ENCODE assay signal across 17 cellular contexts in the genomic region with DNA sequence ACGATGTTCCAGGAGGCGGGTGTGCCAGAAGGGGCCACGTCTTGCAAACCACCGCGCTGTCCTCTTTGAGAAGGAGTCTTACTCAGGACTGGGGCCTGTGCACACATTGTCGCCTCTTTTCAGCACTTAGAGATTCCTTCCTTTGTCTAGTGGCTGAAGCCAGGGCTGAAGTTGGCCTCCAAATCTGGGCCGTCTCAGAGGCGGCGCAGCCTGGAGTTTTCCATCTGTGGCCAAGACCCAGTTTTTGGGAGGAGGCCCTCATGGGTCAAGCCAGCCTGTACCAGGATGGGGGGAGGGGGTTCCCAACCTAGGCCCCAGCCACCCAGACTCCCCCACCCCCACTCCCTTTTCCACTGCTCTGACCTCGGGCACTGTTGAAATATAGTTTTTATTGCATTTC. TPM values are rescaled to one million over a fixed set of nuclear protein-coding genes. Genes with fewer than 3 reads are reported as not detected.
DNase-seq lines count a peak whose midpoint lies in the region; ATAC-seq, FAIRE-seq and TF ChIP-seq lines count a peak whose summit lies in the region.
"Had no signal": no experiment of that assay in that cellular context is flagged by ENCODE, and none has a peak within 500 bp of the region (broad histone marks: within the 10 kb centered on the region; RNA-seq: fewer than 3 reads in every experiment).

No MANE protein-coding gene starts in this region.

- H3K4me3 Mint-ChIP-seq in CD4-positive, CD25-positive, alpha-beta regulatory T cell = peak overlapping the region in 2 of 4 donors; percentile 26 to 27
- H3K4me3 Mint-ChIP-seq in neural progenitor cell = peak overlapping the region; percentile 48
- H3K4me3 Mint-ChIP-seq: T-helper 2 cell treated with Interferon-gamma antibody and Interleukin-4, amounts not matched to agents 5 μg/mL and 100 μg/mL, for 36 hours had no signal

- 84% methylated on average over 9 of the region's 10 CpGs; no CpG with 5 or more reads in 1 of the 2 experiments for WGBS in H1 (ENCODE audit: extremely low coverage in 1 of 2, insufficient coverage in 1 of 2, insufficient read length in 1 of 2, insufficient replicate concordance in 2 of 2, low coverage in 1 of 2, low lambda C conversion rate in 2 of 2, missing lambda C conversion rate in 1 of 2), 2 experiments
- WGBS in suprapubic skin = 58% methylated on average over 8 of the region's 10 CpGs

- CTCF ChIA-PET in RWPE1 (lab: Yijun Ruan, JAX) (no interaction called here), H1 (lab: Charles Lee; ENCODE audit: partially characterized antibody) (interaction anchor here (1.2 kb wide), 1 partner anchor 10 kb away, joined by 4 read pairs; no protein-coding TSS in a partner anchor)

- ATAC-seq in CD4-positive, CD25-positive, alpha-beta regulatory T cell (ENCODE audit: low read depth in 2 of 2) = no peak
- ATAC-seq: Right ventricle myocardium inferior had no signal

- TF ChIP-seq EP300 in H1 (IDR thresholded peaks at IDR 0.05; ENCODE audit: borderline replicate concordance in 1 of 2, low read depth in 2 of 2, low read length in 2 of 2) (no peak), suprapubic skin (IDR thresholded peaks at IDR 0.05) (no peak)

- no peak overlapping the region for H3K9ac ChIP-seq in H1 (replicated peaks in 1 of 4; ENCODE audit: extremely low read depth in 1 of 4, low read depth in 3 of 4, low read length in 3 of 4)
- no peak overlapping the region for H3K9ac ChIP-seq in neural progenitor cell

- H4K5ac ChIP-seq in H1 (ENCODE audit: insufficient read length, low read depth, low read length) = no peak overlapping the region

- no peak overlapping the region for H2BK20ac ChIP-seq in H1 (ENCODE audit: low read length)

- no peak overlapping the region for H2AK5ac ChIP-seq in H1 (ENCODE audit: low read depth, low read length)

- peaks cover 28% of the 10 kb centered on the region for H3F3A ChIP-seq in neural progenitor cell (ENCODE audit: low read depth)

- no peak for TF ChIP-seq RAD21 in H1 (IDR thresholded peaks at IDR 0.05 in 1 of 2, conservative IDR thresholded peaks at IDR 0.05 in 1 of 2; ENCODE audit: low read depth in 2 of 2, low read length in 2 of 2)

- no peaks in the 10 kb centered on the region for H3K9me3 ChIP-seq in CD4-positive, CD25-positive, alpha-beta regulatory T cell (ENCODE audit: control insufficient read depth in 2 of 2, low read length in 2 of 2)
- no peaks in the 10 kb centered on the region for H3K9me3 ChIP-seq in H1 (ENCODE audit: insufficient read depth in 2 of 2, low read depth in 1 of 2, low read length in 1 of 2)
- no peaks in the 10 kb centered on the region for H3K9me3 ChIP-seq in neural progenitor cell (ENCODE audit: low read depth)
- H3K9me3 ChIP-seq in suprapubic skin = no peaks in the 10 kb centered on the region
- H3K9me3 ChIP-seq: testis had no signal

- H2BK12ac ChIP-seq in H1 (ENCODE audit: low read depth, low read length) = no peak overlapping the region

- no peak overlapping the region for H3K56ac ChIP-seq in H1 (replicated peaks; ENCODE audit: insufficient read length, low read depth, low read length)

- no peak overlapping the region for H3K4me3 ChIP-seq in CD4-positive, CD25-positive, alpha-beta regulatory T cell (ENCODE audit: low read depth, low read length)
- H3K4me3 ChIP-seq in H1 (ENCODE audit: extremely low read depth in 1 of 4, insufficient read depth in 2 of 4, low read depth in 3 of 4, low read length in 4 of 4) = no peak overlapping the region
- no peak overlapping the region for H3K4me3 ChIP-seq in neural progenitor cell
- H3K4me3 ChIP-seq in suprapubic skin = no peak overlapping the region
- H3K4me3 ChIP-seq: testis had no signal

- no peak overlapping the region for H4K8ac ChIP-seq in H1 (ENCODE audit: extremely low read depth, insufficient read depth, low read length)

- H3K9me3 Mint-ChIP-seq in CD4-positive, CD25-positive, alpha-beta regulatory T cell = no peaks in the 10 kb centered on the region
- H3K9me3 Mint-ChIP-seq in neural progenitor cell = no peaks in the 10 kb centered on the region
- H3K9me3 Mint-ChIP-seq: T-helper 2 cell treated with Interferon-gamma antibody and Interleukin-4, amounts not matched to agents 5 μg/mL and 100 μg/mL, for 36 hours had no signal

- no peaks in the 10 kb centered on the region for H3K27me3 Mint-ChIP-seq in CD4-positive, CD25-positive, alpha-beta regulatory T cell
- H3K27me3 Mint-ChIP-seq in neural progenitor cell (ENCODE audit: insufficient read depth, low read depth) = peaks cover 4% of the 10 kb centered on the region

- H2BK15ac ChIP-seq in H1 (ENCODE audit: low read length) = no peak overlapping the region

- H3K23ac ChIP-seq in H1 (ENCODE audit: insufficient read length) = no peak overlapping the region

- H3K14ac ChIP-seq in H1 (ENCODE audit: insufficient read length) = no peak overlapping the region

- no peak for DNase-seq in CD4-positive, CD25-positive, alpha-beta regulatory T cell
- no peak for DNase-seq in RWPE1 (ENCODE audit: low spot score)
- no peak for DNase-seq in H1 (ENCODE audit: low read depth in 1 of 2, low spot score in 2 of 2)
- DNase-seq in neural progenitor cell (ENCODE audit: low spot score) = no peak
- DNase-seq in suprapubic skin (ENCODE audit: low spot score in 2 of 2) = no peak
- DNase-seq in GM12892 (ENCODE audit: insufficient read length) = no peak
- no peak for DNase-seq in GOT3 (lab: John Stamatoyannopoulos, UW)
- DNase-seq in AG20443 (ENCODE audit: low spot score) = no peak
- DNase-seq: activated T-cell treated with anti-CD3 and anti-CD28 coated beads for 4 hours; effector CD8-positive, alpha-beta T cell; mesendoderm; NCI-H2107; testis had no signal

- POLR2A ChIA-PET in RWPE1 (lab: Yijun Ruan, JAX; ENCODE audit: low non-redundant PET) = no interaction called here
- POLR2A ChIA-PET in H1 (lab: Charles Lee; ENCODE audit: partially characterized antibody) = interaction anchor here (0.6 to 17.1 kb wide), 3 partner anchors 12 to 39 kb away, joined by 3 to 329 read pairs (median 100); partner anchors contain the start of genes ABHD8, ANO8, DDA1 and GTPBP3

- H3K36me3 Mint-ChIP-seq in CD4-positive, CD25-positive, alpha-beta regulatory T cell = peaks cover 5% of the 10 kb centered on the region
- peaks cover 3% of the 10 kb centered on the region for H3K36me3 Mint-ChIP-seq in neural progenitor cell

- no peak overlapping the region for H3K18ac ChIP-seq in H1 (ENCODE audit: extremely low read depth, low read length)

- H3K79me2 ChIP-seq in H1 (ENCODE audit: control insufficient read depth in 1 of 2, insufficient read depth in 2 of 2, low read length in 2 of 2) = no peaks in the 10 kb centered on the region
- H3K79me2 ChIP-seq in neural progenitor cell (ENCODE audit: low read depth) = no peaks in the 10 kb centered on the region

- peaks cover 19% of the 10 kb centered on the region for H3K36me3 ChIP-seq in CD4-positive, CD25-positive, alpha-beta regulatory T cell (ENCODE audit: control insufficient read depth, insufficient read depth, low read length)
- H3K36me3 ChIP-seq in H1 (ENCODE audit: control insufficient read depth in 2 of 4, insufficient read depth in 4 of 4, low read length in 3 of 4) = peaks cover 2 to 38% (median 15%) of the 10 kb centered on the region in 4 experiments; a peak in 5 of 8 replicates
- no peaks in the 10 kb centered on the region for H3K36me3 ChIP-seq in neural progenitor cell
- H3K36me3 ChIP-seq in suprapubic skin = peaks cover 41% of the 10 kb centered on the region

- H2BK120ac ChIP-seq in H1 (replicated peaks; ENCODE audit: low read depth, low read length) = no peak overlapping the region

- no peak overlapping the region for H4K91ac ChIP-seq in H1 (replicated peaks; ENCODE audit: insufficient read length, low read length)

- H4K20me1 ChIP-seq in H1 (replicated peaks in 1 of 2; ENCODE audit: control insufficient read depth in 1 of 2, insufficient read depth in 2 of 2, low read length in 2 of 2) = peaks cover 0 to 3% of the 10 kb centered on the region in 2 experiments
- peaks cover 6% of the 10 kb centered on the region for H4K20me1 ChIP-seq in neural progenitor cell (ENCODE audit: low read depth)

- H3K79me1 ChIP-seq in H1 (ENCODE audit: low read depth, low read length) = no peaks in the 10 kb centered on the region; the same call in 1 of the 2 replicates

- H3K4me1 ChIP-seq in CD4-positive, CD25-positive, alpha-beta regulatory T cell (ENCODE audit: control insufficient read depth, insufficient read depth, low read length, poor library complexity, severe bottlenecking) = peaks cover 8% of the 10 kb centered on the region
- peaks cover 0 to 12% (median 7%) of the 10 kb centered on the region in 4 experiments; a peak in 4 of 7 replicates for H3K4me1 ChIP-seq in H1 (replicated peaks in 1 of 4; ENCODE audit: control insufficient read depth in 3 of 4, insufficient read depth in 4 of 4, low read length in 3 of 4)
- H3K4me1 ChIP-seq in neural progenitor cell = peaks cover 15% of the 10 kb centered on the region
- peaks cover 29% of the 10 kb centered on the region for H3K4me1 ChIP-seq in suprapubic skin

- peaks cover 1% of the 10 kb centered on the region; the same call in 1 of the 2 replicates for H3K23me2 ChIP-seq in H1 (ENCODE audit: low read depth, low read length)

- TF ChIP-seq CTCF in RWPE1 (conservative IDR thresholded peaks at IDR 0.05; ENCODE audit: low read depth) = no peak
- TF ChIP-seq CTCF in H1 (IDR thresholded peaks at IDR 0.05; ENCODE audit: control extremely low read depth in 1 of 3, insufficient read depth in 1 of 3, low read depth in 1 of 3, low read length in 3 of 3) = no peak
- TF ChIP-seq CTCF in neural progenitor cell (IDR thresholded peaks at IDR 0.05) = no peak
- TF ChIP-seq CTCF in suprapubic skin (IDR thresholded peaks at IDR 0.05) = no peak

- no peak overlapping the region for H3K27ac ChIP-seq in CD4-positive, CD25-positive, alpha-beta regulatory T cell (ENCODE audit: insufficient read depth, low read length, poor library complexity, severe bottlenecking)
- H3K27ac ChIP-seq in RWPE1 = peak overlapping the region; percentile 97
- H3K27ac ChIP-seq in H1 (ENCODE audit: low read depth, low read length) = no peak overlapping the region
- peak overlapping the region; percentile 27 for H3K27ac ChIP-seq in neural progenitor cell
- H3K27ac ChIP-seq in suprapubic skin = no peak overlapping the region
- H3K27ac ChIP-seq: C4-2B, testis had no signal

- peak overlapping the region; percentile 79 for H2BK5ac ChIP-seq in H1 (ENCODE audit: low read depth, low read length)

- H3K4me1 Mint-ChIP-seq in CD4-positive, CD25-positive, alpha-beta regulatory T cell = peaks cover 0 to 11% (median 5%) of the 10 kb centered on the region in 4 donors
- peaks cover 4% of the 10 kb centered on the region for H3K4me1 Mint-ChIP-seq in neural progenitor cell

- FAIRE-seq in H1 (lab: Jason Lieb, UNC) = no peak
- no peak for FAIRE-seq in GM12892 (lab: Jason Lieb, UNC)
- FAIRE-seq: frontal cortex had no signal

- H2AFZ ChIP-seq in H1 (ENCODE audit: low read length) = no peak overlapping the region
- no peak overlapping the region for H2AFZ ChIP-seq in neural progenitor cell (replicated peaks)

- H3K4me2 ChIP-seq in H1 (ENCODE audit: insufficient read depth in 1 of 2, low read depth in 2 of 2, low read length in 2 of 2) = no peak overlapping the region
- no peak overlapping the region for H3K4me2 ChIP-seq in neural progenitor cell

- no peak overlapping the region for H3K4ac ChIP-seq in H1 (replicated peaks; ENCODE audit: insufficient read length, low read depth, low read length)

- H3K27me3 ChIP-seq in CD4-positive, CD25-positive, alpha-beta regulatory T cell (ENCODE audit: control insufficient read depth, insufficient read depth, low read length) = no peaks in the 10 kb centered on the region
- H3K27me3 ChIP-seq in H1 (replicated peaks in 1 of 4; ENCODE audit: control insufficient read depth in 3 of 4, extremely low read depth in 1 of 4, insufficient read depth in 3 of 4, low read length in 3 of 4) (no peaks in the 10 kb centered on the region), neural progenitor cell (no peaks in the 10 kb centered on the region), suprapubic skin (no peaks in the 10 kb centered on the region)
- H3K27me3 ChIP-seq: testis had no signal

- no peak for TF ChIP-seq POLR2A in H1 (IDR thresholded peaks at IDR 0.05; ENCODE audit: control extremely low read depth in 1 of 2, low read depth in 2 of 2, low read length in 2 of 2)
- no peak for TF ChIP-seq POLR2A in suprapubic skin (IDR thresholded peaks at IDR 0.05)
- no peak for TF ChIP-seq POLR2A in GM12892 (IDR thresholded peaks at IDR 0.05; ENCODE audit: low read depth, low read length)

- peak overlapping the region in 2 of 3 donors; percentile 63 to 73 for H3K27ac Mint-ChIP-seq in CD4-positive, CD25-positive, alpha-beta regulatory T cell
- H3K27ac Mint-ChIP-seq in neural progenitor cell = no peak overlapping the region
- H3K27ac Mint-ChIP-seq: T-helper 2 cell treated with Interferon-gamma antibody and Interleukin-4, amounts not matched to agents 5 μg/mL and 100 μg/mL, for 36 hours had no signal

RNA-seq across cellular contexts. Expression of gene ANO8, which starts 11.8 kb away (rescaled TPM):
- 17.8 TPM for total RNA-seq in CD4-positive, CD25-positive, alpha-beta regulatory T cell
- under 1 TPM in 3 of 4 donors, not detected in 1; 0.06 to 0.11 (median 0.08) TPM for polyA plus RNA-seq in CD4-positive, CD25-positive, alpha-beta regulatory T cell
- 20.7 and 21.4 TPM in 2 replicates for total RNA-seq in H1 (2021; fragmentation: NEBNext Ultra II Directional; extraction: Animal tissue kit (Norgen Biotek cat#: 25700))
- 9.5 and 17.3 TPM in 2 replicates for polyA plus RNA-seq in H1 (2011; rRNA removed)
- polyA plus RNA-seq in H1 (2011; cell fraction: cytosol; rRNA removed) = 12.3 TPM
- 132 TPM for polyA plus RNA-seq in H1 (2011; cell fraction: nucleus; rRNA removed)
- 12.0 to 21.7 TPM (median 19.9 TPM) in 4 replicates for polyA plus RNA-seq in H1 (2012, experiment 1 of 2)
- 6.5 TPM for polyA plus RNA-seq in H1 (2012, experiment 2 of 2)
- 10.9 TPM for polyA plus RNA-seq in H1 (2013, experiment 1 of 2)
- 9.5 TPM for polyA plus RNA-seq in H1 (2013, experiment 2 of 2)
- polyA minus RNA-seq in H1 (2011; rRNA and poly(A)+ RNA removed) = 5.0 and 5.9 TPM in 2 replicates
- 7.3 TPM for polyA minus RNA-seq in H1 (2011; cell fraction: cytosol; rRNA and poly(A)+ RNA removed)
- polyA minus RNA-seq in H1 (2011; cell fraction: nucleus; rRNA and poly(A)+ RNA removed) = 23.4 TPM
- total RNA-seq in neural progenitor cell (ENCODE audit: low replicate concordance) (11.4 and 25.0 TPM in 2 replicates), suprapubic skin (10 to 100 TPM; 29.9 to 47.1 (median 37.1) TPM)
- 0.93 TPM for polyA plus RNA-seq in GM12892 (2012; ENCODE audit: missing spikeins)

RNA-seq across cellular contexts. Expression of gene DDA1, which starts 13.5 kb away (rescaled TPM):
- 43.8 TPM for total RNA-seq in CD4-positive, CD25-positive, alpha-beta regulatory T cell
- polyA plus RNA-seq in CD4-positive, CD25-positive, alpha-beta regulatory T cell = 10 to 100 TPM; 26.7 to 38.6 (median 32.0) TPM
- 34.5 and 35.9 TPM in 2 replicates for total RNA-seq in H1 (2021; fragmentation: NEBNext Ultra II Directional; extraction: Animal tissue kit (Norgen Biotek cat#: 25700))
- polyA plus RNA-seq in H1 (2011; rRNA removed) = 29.2 and 30.0 TPM in 2 replicates
- 41.8 TPM for polyA plus RNA-seq in H1 (2011; cell fraction: cytosol; rRNA removed)
- 55.3 TPM for polyA plus RNA-seq in H1 (2011; cell fraction: nucleus; rRNA removed)
- polyA plus RNA-seq in H1 (2012, experiment 1 of 2) = 32.6 to 63.7 TPM (median 58.6 TPM) in 4 replicates
- polyA plus RNA-seq in H1 (2012, experiment 2 of 2) = 30.1 TPM
- 73.8 TPM for polyA plus RNA-seq in H1 (2013, experiment 1 of 2)
- polyA plus RNA-seq in H1 (2013, experiment 2 of 2) = 66.6 TPM
- polyA minus RNA-seq in H1 (2011; rRNA and poly(A)+ RNA removed) = 12.9 and 19.5 TPM in 2 replicates
- polyA minus RNA-seq in H1 (2011; cell fraction: cytosol; rRNA and poly(A)+ RNA removed) = 7.7 TPM
- 9.4 TPM for polyA minus RNA-seq in H1 (2011; cell fraction: nucleus; rRNA and poly(A)+ RNA removed)
- total RNA-seq in neural progenitor cell (ENCODE audit: low replicate concordance) (21.9 and 27.7 TPM in 2 replicates), suprapubic skin (10 to 100 TPM; 17.9 to 35.2 (median 22.8) TPM)
- polyA plus RNA-seq in GM12892 (2012; ENCODE audit: missing spikeins) = 33.6 TPM

RNA-seq across cellular contexts. Expression of gene GTPBP3, which starts 14.5 kb away (rescaled TPM):
- 26.1 TPM for total RNA-seq in CD4-positive, CD25-positive, alpha-beta regulatory T cell
- 1 to 10 TPM; 5.2 to 9.4 (median 8.7) TPM for polyA plus RNA-seq in CD4-positive, CD25-positive, alpha-beta regulatory T cell
- total RNA-seq in H1 (2021; fragmentation: NEBNext Ultra II Directional; extraction: Animal tissue kit (Norgen Biotek cat#: 25700)) = 52.7 and 56.0 TPM in 2 replicates
- 30.4 and 50.7 TPM in 2 replicates for polyA plus RNA-seq in H1 (2011; rRNA removed)
- polyA plus RNA-seq in H1 (2011; cell fraction: cytosol; rRNA removed) = 37.3 TPM
- polyA plus RNA-seq in H1 (2011; cell fraction: nucleus; rRNA removed) = 94.2 TPM
- polyA plus RNA-seq in H1 (2012, experiment 1 of 2) = 41.3 to 58.3 TPM (median 52.0 TPM) in 4 replicates
- polyA plus RNA-seq in H1 (2012, experiment 2 of 2) = 35.5 TPM
- polyA plus RNA-seq in H1 (2013, experiment 1 of 2) = 25.7 TPM
- 24.6 TPM for polyA plus RNA-seq in H1 (2013, experiment 2 of 2)
- 11.5 and 15.3 TPM in 2 replicates for polyA minus RNA-seq in H1 (2011; rRNA and poly(A)+ RNA removed)
- polyA minus RNA-seq in H1 (2011; cell fraction: cytosol; rRNA and poly(A)+ RNA removed) = 29.7 TPM
- 59.7 TPM for polyA minus RNA-seq in H1 (2011; cell fraction: nucleus; rRNA and poly(A)+ RNA removed)
- 13.2 and 47.6 TPM in 2 replicates for total RNA-seq in neural progenitor cell (ENCODE audit: low replicate concordance)
- total RNA-seq in suprapubic skin = 10 to 100 TPM; 18.7 to 29.0 (median 25.2) TPM
- polyA plus RNA-seq in GM12892 (2012; ENCODE audit: missing spikeins) = 14.7 TPM

RNA-seq across cellular contexts. Expression of gene MRPL34, which starts 17.2 kb away (rescaled TPM):
- 37.1 TPM for total RNA-seq in CD4-positive, CD25-positive, alpha-beta regulatory T cell
- 100 to 1,000 TPM; 223 to 248 (median 236) TPM for polyA plus RNA-seq in CD4-positive, CD25-positive, alpha-beta regulatory T cell
- 99.6 and 100 TPM in 2 replicates for total RNA-seq in H1 (2021; fragmentation: NEBNext Ultra II Directional; extraction: Animal tissue kit (Norgen Biotek cat#: 25700))
- polyA plus RNA-seq in H1 (2011; rRNA removed) = 91.9 and 123 TPM in 2 replicates
- polyA plus RNA-seq in H1 (2011; cell fraction: cytosol; rRNA removed) = 89.6 TPM
- 60.8 TPM for polyA plus RNA-seq in H1 (2011; cell fraction: nucleus; rRNA removed)
- polyA plus RNA-seq in H1 (2012, experiment 1 of 2) = 80.1 to 84.2 TPM (median 82.1 TPM) in 4 replicates
- 85.1 TPM for polyA plus RNA-seq in H1 (2012, experiment 2 of 2)
- polyA plus RNA-seq in H1 (2013, experiment 1 of 2) = 103 TPM
- 94.8 TPM for polyA plus RNA-seq in H1 (2013, experiment 2 of 2)
- 11.8 and 11.9 TPM in 2 replicates for polyA minus RNA-seq in H1 (2011; rRNA and poly(A)+ RNA removed)
- polyA minus RNA-seq in H1 (2011; cell fraction: cytosol; rRNA and poly(A)+ RNA removed) = 26.2 TPM
- 12.8 TPM for polyA minus RNA-seq in H1 (2011; cell fraction: nucleus; rRNA and poly(A)+ RNA removed)
- total RNA-seq in neural progenitor cell (ENCODE audit: low replicate concordance) (25.9 and 38.8 TPM in 2 replicates), suprapubic skin (10 to 100 TPM; 42.7 to 89.5 (median 73.1) TPM)
- polyA plus RNA-seq in GM12892 (2012; ENCODE audit: missing spikeins) = 50.8 TPM

RNA-seq across cellular contexts. Expression of gene ABHD8, which starts 19.6 kb away (rescaled TPM):
- 5.1 TPM for total RNA-seq in CD4-positive, CD25-positive, alpha-beta regulatory T cell
- polyA plus RNA-seq in CD4-positive, CD25-positive, alpha-beta regulatory T cell = 1 to 10 TPM; 5.6 to 8.7 (median 6.4) TPM
- 11.3 and 14.5 TPM in 2 replicates for total RNA-seq in H1 (2021; fragmentation: NEBNext Ultra II Directional; extraction: Animal tissue kit (Norgen Biotek cat#: 25700))
- 18.7 and 28.5 TPM in 2 replicates for polyA plus RNA-seq in H1 (2011; rRNA removed)
- 17.5 TPM for polyA plus RNA-seq in H1 (2011; cell fraction: cytosol; rRNA removed)
- polyA plus RNA-seq in H1 (2011; cell fraction: nucleus; rRNA removed) = 15.7 TPM
- 8.6 to 15.1 TPM (median 14.3 TPM) in 4 replicates for polyA plus RNA-seq in H1 (2012, experiment 1 of 2)
- 12.6 TPM for polyA plus RNA-seq in H1 (2012, experiment 2 of 2)
- 5.9 TPM for polyA plus RNA-seq in H1 (2013, experiment 1 of 2)
- polyA plus RNA-seq in H1 (2013, experiment 2 of 2) = 5.6 TPM
- polyA minus RNA-seq in H1 (2011; rRNA and poly(A)+ RNA removed) = 6.0 and 8.9 TPM in 2 replicates
- 11.1 TPM for polyA minus RNA-seq in H1 (2011; cell fraction: cytosol; rRNA and poly(A)+ RNA removed)
- 9.8 TPM for polyA minus RNA-seq in H1 (2011; cell fraction: nucleus; rRNA and poly(A)+ RNA removed)
- total RNA-seq in neural progenitor cell (ENCODE audit: low replicate concordance) (4.6 and 13.3 TPM in 2 replicates), suprapubic skin (10 to 100 TPM in 3 of 4 donors, 1 to 10 TPM in 1; 9.7 to 15.7 (median 13.6) TPM)
- polyA plus RNA-seq in GM12892 (2012; ENCODE audit: missing spikeins) = 1.2 TPM

Comparison
In these comparisons a context has a peak if more than half of its experiments do, and no peak if none do; other contexts are left out.
1. H3K27ac ChIP-seq: peak in RWPE1 (single experiment) and neural progenitor cell (single experiment); none in CD4-positive, CD25-positive, alpha-beta regulatory T cell (single experiment), H1 (single experiment) and suprapubic skin (single experiment).